In genomic region chr13:80259159-80259558, GRCh38 we compare ENCODE assay signal across 12 cellular contexts.
DNase-seq lines count a peak whose midpoint lies in the region; ATAC-seq and TF ChIP-seq lines count a peak whose summit lies in the region.
"Had no signal": no experiment of that assay in that cellular context is flagged by ENCODE, and none has a peak within 500 bp of the region (broad histone marks: within the 10 kb centered on the region; RNA-seq: fewer than 3 reads in every experiment).

No MANE protein-coding gene starts in this region.

- no peaks in the 10 kb centered on the region for H3K79me2 ChIP-seq in mesendoderm (ENCODE audit: control insufficient read depth, insufficient read depth, low read length)

- H3K56ac ChIP-seq in mesendoderm (ENCODE audit: low read length), result no peak overlapping the region

- TF ChIP-seq CTCF in mucosa of descending colon (IDR thresholded peaks at IDR 0.05), result no peak
- no peak for TF ChIP-seq CTCF in breast epithelium (IDR thresholded peaks at IDR 0.05)

- no peaks in the 10 kb centered on the region for H3K79me1 ChIP-seq in mesendoderm (ENCODE audit: low read length)

- H3K9ac ChIP-seq in mesendoderm (ENCODE audit: low read length), result no peak overlapping the region

- no peak overlapping the region for H3K4me3 ChIP-seq in mucosa of descending colon
- no peak overlapping the region for H3K4me3 ChIP-seq in breast epithelium
- no peak overlapping the region for H3K4me3 ChIP-seq in mesendoderm (ENCODE audit: low read length)
- H3K4me3 ChIP-seq: smooth muscle cell had no signal

- no peak overlapping the region for H2AK5ac ChIP-seq in mesendoderm (ENCODE audit: low read length)

- H3K27me3 ChIP-seq in breast epithelium (no peaks in the 10 kb centered on the region), mesendoderm (ENCODE audit: insufficient read depth, low read length, poor library complexity) (no peaks in the 10 kb centered on the region)

- H2BK15ac ChIP-seq in mesendoderm (replicated peaks; ENCODE audit: low read depth), result no peak overlapping the region

- no peaks in the 10 kb centered on the region for H3K4me1 ChIP-seq in mucosa of descending colon (ENCODE audit: low read depth)
- H3K4me1 ChIP-seq in breast epithelium, result no peaks in the 10 kb centered on the region
- no peaks in the 10 kb centered on the region for H3K4me1 ChIP-seq in mesendoderm (ENCODE audit: control insufficient read depth, low read depth, low read length)

- intact Hi-C loops in mucosa of descending colon (cut with DNase I, micrococcal nuclease) (no loop called here), breast epithelium (cut with DNase I; ENCODE audit: low total_unique reads) (no loop called here)

- H3K36me3 ChIP-seq in mucosa of descending colon (ENCODE audit: low read depth), result no peaks in the 10 kb centered on the region
- H3K36me3 ChIP-seq in breast epithelium, result no peaks in the 10 kb centered on the region
- no peaks in the 10 kb centered on the region for H3K36me3 ChIP-seq in mesendoderm (ENCODE audit: control insufficient read depth, insufficient read depth, low read length)

- H3K23ac ChIP-seq in mesendoderm (ENCODE audit: low read length), result no peak overlapping the region

- WGBS in mesendoderm (ENCODE audit: extremely low coverage, insufficient coverage, low lambda C conversion rate), result no CpG with 5 or more reads among the region's 1 CpG

- peak in 2 of 3 donors; percentile 46 to 55 for DNase-seq in mucosa of descending colon
- DNase-seq in NCI-H1092 treated with DMSO at 0.1 percent for 48 hours (lab: John Stamatoyannopoulos, UW), result no peak
- no peak for DNase-seq in breast epithelium (ENCODE audit: low spot score in 2 of 2)
- DNase-seq in mesendoderm, result no peak
- DNase-seq: EL, NCI-H1048, NCI-H446, T-cell had no signal

- no peak overlapping the region for H3K27ac ChIP-seq in breast epithelium
- H3K27ac ChIP-seq in mesendoderm (ENCODE audit: low read depth, low read length), result no peak overlapping the region

- no peak overlapping the region for H4K5ac ChIP-seq in mesendoderm (ENCODE audit: low read length)

- no peak overlapping the region for H3K4me2 ChIP-seq in mesendoderm (ENCODE audit: low read length)
- H3K4me2 ChIP-seq: smooth muscle cell had no signal

- H2BK120ac ChIP-seq in mesendoderm (ENCODE audit: low read depth, low read length), result no peak overlapping the region

- peak; percentile 81 for ATAC-seq in GM18909 (IDR thresholded peaks at IDR 0.05; ENCODE audit: poor library complexity, unreplicated experiment)
- ATAC-seq in GM21529 (IDR thresholded peaks at IDR 0.05; ENCODE audit: unreplicated experiment), result peak; percentile 74
- ATAC-seq in HG03159 (IDR thresholded peaks at IDR 0.05; ENCODE audit: unreplicated experiment), result peak; percentile 69
- peak; percentile 99 for ATAC-seq in mucosa of descending colon
- ATAC-seq: T-cell had no signal

- H3K9me3 ChIP-seq in mucosa of descending colon (peaks cover 4% of the 10 kb centered on the region), breast epithelium (no peaks in the 10 kb centered on the region)

- no peak overlapping the region for H3K18ac ChIP-seq in mesendoderm (ENCODE audit: low read length)

- no peak overlapping the region for H4K8ac ChIP-seq in mesendoderm (ENCODE audit: low read depth, low read length)

- TF ChIP-seq POLR2A in breast epithelium (IDR thresholded peaks at IDR 0.05), result no peak

- H2BK5ac ChIP-seq in mesendoderm (ENCODE audit: low read length), result no peak overlapping the region

- no peak overlapping the region for H3K4ac ChIP-seq in mesendoderm (ENCODE audit: low read depth, low read length)

Comparison
In these comparisons a context has a peak if more than half of its experiments do, and no peak if none do; other contexts are left out.
1. DNase-seq: peak in mucosa of descending colon (2 of 3); none in NCI-H1092 treated with DMSO at 0.1 percent for 48 hours (single experiment), breast epithelium (0 of 2) and mesendoderm (single experiment).
2. Peak in every context shown above with its lines, with median percentiles within 50 percentile points of each other: ATAC-seq.